Comparison of ENCODE assay signal across 8 cellular contexts in the genomic region with DNA sequence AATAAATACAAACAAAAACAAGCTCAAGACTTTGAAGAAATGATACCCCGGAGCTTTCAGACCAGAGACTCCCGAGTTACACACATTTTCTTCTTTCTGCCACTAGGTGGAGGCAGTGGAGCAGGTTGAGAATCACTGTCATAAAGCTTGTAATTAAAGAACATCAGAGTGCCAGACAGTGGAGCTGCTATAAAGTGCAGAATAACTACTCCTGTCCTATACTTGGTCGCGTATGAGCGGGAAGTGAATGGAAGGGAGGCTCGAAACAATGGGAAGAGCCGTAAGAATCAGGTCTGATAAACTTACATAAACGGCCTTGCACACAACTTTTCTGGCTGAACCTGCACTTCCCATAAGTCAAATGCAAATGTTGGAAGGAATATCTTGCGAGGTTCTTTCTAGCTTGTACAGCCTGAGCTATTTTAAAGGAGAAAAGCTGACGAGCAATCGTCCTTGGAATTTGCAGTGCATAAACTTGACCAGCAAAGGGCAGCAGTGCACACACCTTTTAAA.
DNase-seq lines count a peak whose midpoint lies in the region; ATAC-seq lines count a peak whose summit lies in the region.

No MANE protein-coding gene starts in this region.

- H3K36me3 ChIP-seq in CD4-positive, alpha-beta memory T cell (ENCODE audit: insufficient read depth, low read length), result no peaks in the 10 kb centered on the region

- peak in 4 of 5 donors; percentile 26 to 32 (median 30) for DNase-seq in CD4-positive, alpha-beta memory T cell
- DNase-seq in NCI-H1092 treated with DMSO at 0.1 percent for 48 hours (lab: John Stamatoyannopoulos, UW) (peak; percentile 58), T-helper 17 cell (peak in 1 of 3 donors; percentile 7)
- DNase-seq in naive thymus-derived CD8-positive, alpha-beta T cell, result peak in 7 of 10 donors; percentile 7 to 64 (median 45)

- peak overlapping the region in 1 of 7 donors; percentile 38 for H3K27ac Mint-ChIP-seq in CD4-positive, alpha-beta memory T cell
- no peak overlapping the region for H3K27ac Mint-ChIP-seq in T-helper 17 cell
- peak overlapping the region in 1 of 10 donors; percentile 11 for H3K27ac Mint-ChIP-seq in naive thymus-derived CD8-positive, alpha-beta T cell

- ATAC-seq in GM19372 (IDR thresholded peaks at IDR 0.05; ENCODE audit: low read depth, unreplicated experiment) (peak; percentile 50), T-helper 17 cell (peak; percentile 59), esophagus mucosa (peak; percentile 63), GM21737 (IDR thresholded peaks at IDR 0.05; ENCODE audit: unreplicated experiment) (no peak), HG02884 (IDR thresholded peaks at IDR 0.05; ENCODE audit: unreplicated experiment) (no peak)
- peak; percentile 53 to 62 for ATAC-seq in naive thymus-derived CD8-positive, alpha-beta T cell

- no peaks in the 10 kb centered on the region for H3K9me3 Mint-ChIP-seq in CD4-positive, alpha-beta memory T cell
- peaks cover 0 to 2% (median 0%) of the 10 kb centered on the region in 9 donors for H3K9me3 Mint-ChIP-seq in naive thymus-derived CD8-positive, alpha-beta T cell

- H3K4me3 ChIP-seq in CD4-positive, alpha-beta memory T cell (ENCODE audit: low read length in 2 of 2), result no peak overlapping the region

- peaks cover 0 to 1% (median 0%) of the 10 kb centered on the region in 4 donors for H3K4me1 Mint-ChIP-seq in CD4-positive, alpha-beta memory T cell
- H3K4me1 Mint-ChIP-seq in T-helper 17 cell, result no peaks in the 10 kb centered on the region
- H3K4me1 Mint-ChIP-seq in naive thymus-derived CD8-positive, alpha-beta T cell, result peaks cover 0 to 3% (median 0%) of the 10 kb centered on the region in 4 donors

- no peaks in the 10 kb centered on the region for H3K36me3 Mint-ChIP-seq in CD4-positive, alpha-beta memory T cell
- no peaks in the 10 kb centered on the region for H3K36me3 Mint-ChIP-seq in T-helper 17 cell (ENCODE audit: low read depth)
- H3K36me3 Mint-ChIP-seq in naive thymus-derived CD8-positive, alpha-beta T cell, result no peaks in the 10 kb centered on the region

- H3K4me1 ChIP-seq in CD4-positive, alpha-beta memory T cell (ENCODE audit: insufficient read depth, low read length), result no peaks in the 10 kb centered on the region

- CTCF ChIA-PET in CD4-positive, alpha-beta memory T cell (lab: Charles Lee; ENCODE audit: partially characterized antibody), result interaction anchor here (0.9 to 2.6 kb wide), 22 partner anchors 9 to 272 kb away, joined by 3 to 14 read pairs (median 4); no protein-coding TSS in a partner anchor

- H3K27me3 ChIP-seq in CD4-positive, alpha-beta memory T cell (ENCODE audit: insufficient read depth, low read length), result no peaks in the 10 kb centered on the region

- peaks cover 2 to 7% of the 10 kb centered on the region in 2 donors for H3K27me3 Mint-ChIP-seq in CD4-positive, alpha-beta memory T cell
- H3K27me3 Mint-ChIP-seq in T-helper 17 cell, result peaks cover 45% of the 10 kb centered on the region
- peaks cover 0 to 12% (median 5%) of the 10 kb centered on the region in 5 donors for H3K27me3 Mint-ChIP-seq in naive thymus-derived CD8-positive, alpha-beta T cell

- no peak overlapping the region for H3K4me3 Mint-ChIP-seq in CD4-positive, alpha-beta memory T cell
- H3K4me3 Mint-ChIP-seq in T-helper 17 cell, result no peak overlapping the region
- H3K4me3 Mint-ChIP-seq in naive thymus-derived CD8-positive, alpha-beta T cell, result peak overlapping the region in 1 of 10 donors; percentile 36

- H3K9me3 ChIP-seq in CD4-positive, alpha-beta memory T cell (ENCODE audit: control insufficient read depth in 1 of 2, low read length in 2 of 2), result no peaks in the 10 kb centered on the region
- H3K9me3 ChIP-seq in T-helper 17 cell (ENCODE audit: control insufficient read depth, low read length, poor library complexity, severe bottlenecking), result no peaks in the 10 kb centered on the region

- intact Hi-C loops in CD4-positive, alpha-beta memory T cell (cut with micrococcal nuclease), result loop anchor here (5.0 kb wide), 1 partner anchor 138 kb away; no protein-coding TSS in a partner anchor

- H3K27ac ChIP-seq in CD4-positive, alpha-beta memory T cell (ENCODE audit: low read depth, low read length), result no peak overlapping the region

- POLR2A ChIA-PET in CD4-positive, alpha-beta memory T cell (lab: Charles Lee; ENCODE audit: partially characterized antibody), result no interaction called here
- POLR2A ChIA-PET in naive thymus-derived CD8-positive, alpha-beta T cell (lab: Charles Lee), result no interaction called here

Comparison
In these comparisons a context has a peak if more than half of its experiments do, and no peak if none do; other contexts are left out.
1. ATAC-seq: peak in GM19372 (single experiment), T-helper 17 cell (single experiment), esophagus mucosa (single experiment) and naive thymus-derived CD8-positive, alpha-beta T cell (2 of 2); none in GM21737 (single experiment) and HG02884 (single experiment).